ENCODE assay signal across 8 cellular contexts in genomic region chr4:185965456-185966384, GRCh38.
DNase-seq lines count a peak whose midpoint lies in the region; ATAC-seq and TF ChIP-seq lines count a peak whose summit lies in the region.

No MANE protein-coding gene starts in this region.

- DNase-seq in WTC11 (ENCODE audit: low spot score) (no peak), neural progenitor cell (ENCODE audit: low spot score) (no peak), glutamatergic neuron (no peak), UCSD-AML1 (lab: John Stamatoyannopoulos, UW; ENCODE audit: unreplicated experiment) (no peak)
- no peak for DNase-seq in stimulated activated effector memory CD8-positive, alpha-beta T cell treated with anti-CD3 and anti-CD28 coated beads, Interleukin-12 subunit alpha, Interleukin-12 subunit beta, amount 100 ng/mL, for 72 hours (ENCODE audit: low spot score in 2 of 2)

- no peak overlapping the region for H3K4me2 ChIP-seq in neural progenitor cell

- CTCF ChIA-PET in WTC11 (lab: Charles Lee) = no interaction called here

- no peak overlapping the region for H3K9ac ChIP-seq in neural progenitor cell

- H3K9me3 Mint-ChIP-seq in WTC11 = peaks cover 17% of the 10 kb centered on the region
- H3K9me3 Mint-ChIP-seq in neural progenitor cell = peaks cover 10% of the 10 kb centered on the region
- peaks cover 2% of the 10 kb centered on the region for H3K9me3 Mint-ChIP-seq in glutamatergic neuron (ENCODE audit: unreplicated experiment)
- H3K9me3 Mint-ChIP-seq in stimulated activated effector memory CD8-positive, alpha-beta T cell treated with anti-CD3 and anti-CD28 coated beads, Interleukin-12 subunit alpha, Interleukin-12 subunit beta, amount 100 ng/mL, for 72 hours = no peaks in the 10 kb centered on the region

- no peaks in the 10 kb centered on the region for H3K27me3 ChIP-seq in neural progenitor cell

- H3K79me2 ChIP-seq in neural progenitor cell (ENCODE audit: low read depth) = no peaks in the 10 kb centered on the region

- H3F3A ChIP-seq in neural progenitor cell (ENCODE audit: low read depth) = no peaks in the 10 kb centered on the region

- H3K27me3 Mint-ChIP-seq in WTC11 (ENCODE audit: low read depth) = no peaks in the 10 kb centered on the region
- peaks cover 11% of the 10 kb centered on the region for H3K27me3 Mint-ChIP-seq in neural progenitor cell (ENCODE audit: insufficient read depth, low read depth)
- H3K27me3 Mint-ChIP-seq in glutamatergic neuron (ENCODE audit: unreplicated experiment) = no peaks in the 10 kb centered on the region

- no peaks in the 10 kb centered on the region for H3K36me3 ChIP-seq in neural progenitor cell

- TF ChIP-seq CTCF in WTC11 (IDR thresholded peaks at IDR 0.05) (no peak), neural progenitor cell (IDR thresholded peaks at IDR 0.05) (no peak), glutamatergic neuron (IDR thresholded peaks at IDR 0.05; ENCODE audit: partially characterized antibody, unreplicated experiment) (no peak)

- peaks cover 4% of the 10 kb centered on the region for H3K4me1 ChIP-seq in neural progenitor cell

- H3K4me3 Mint-ChIP-seq in WTC11 (no peak overlapping the region), neural progenitor cell (no peak overlapping the region), glutamatergic neuron (ENCODE audit: unreplicated experiment) (no peak overlapping the region)
- no peak overlapping the region for H3K4me3 Mint-ChIP-seq in stimulated activated effector memory CD8-positive, alpha-beta T cell treated with anti-CD3 and anti-CD28 coated beads, Interleukin-12 subunit alpha, Interleukin-12 subunit beta, amount 100 ng/mL, for 72 hours

- no peaks in the 10 kb centered on the region for H4K20me1 ChIP-seq in neural progenitor cell (ENCODE audit: low read depth)

- H3K36me3 Mint-ChIP-seq in WTC11 (peaks cover 12% of the 10 kb centered on the region), neural progenitor cell (peaks cover 1% of the 10 kb centered on the region), glutamatergic neuron (ENCODE audit: unreplicated experiment) (no peaks in the 10 kb centered on the region)
- H3K36me3 Mint-ChIP-seq in stimulated activated effector memory CD8-positive, alpha-beta T cell treated with anti-CD3 and anti-CD28 coated beads, Interleukin-12 subunit alpha, Interleukin-12 subunit beta, amount 100 ng/mL, for 72 hours = no peaks in the 10 kb centered on the region

- no peak overlapping the region for H3K4me3 ChIP-seq in neural progenitor cell

- H3K9me3 ChIP-seq in neural progenitor cell (ENCODE audit: low read depth) = no peaks in the 10 kb centered on the region

- ATAC-seq in GM18861 (IDR thresholded peaks at IDR 0.05; ENCODE audit: unreplicated experiment) = peak; percentile 85
- peak; percentile 72 for ATAC-seq in HG02642 (IDR thresholded peaks at IDR 0.05; ENCODE audit: poor library complexity, unreplicated experiment)
- ATAC-seq in WTC11 = peak; percentile 26; the same call in 1 of the 2 replicates
- ATAC-seq in HG03025 (IDR thresholded peaks at IDR 0.05; ENCODE audit: low FRiP score, unreplicated experiment) = no peak
- ATAC-seq in stimulated activated effector memory CD8-positive, alpha-beta T cell treated with anti-CD3 and anti-CD28 coated beads, Interleukin-12 subunit alpha, Interleukin-12 subunit beta, amount 100 ng/mL, for 72 hours = no peak

- POLR2A ChIA-PET in WTC11 (lab: Charles Lee) = no interaction called here

- peak overlapping the region; percentile 23 for H2AFZ ChIP-seq in neural progenitor cell (replicated peaks)

- H3K27ac ChIP-seq in neural progenitor cell = no peak overlapping the region

- peaks cover 22% of the 10 kb centered on the region for H3K4me1 Mint-ChIP-seq in WTC11
- H3K4me1 Mint-ChIP-seq in neural progenitor cell = no peaks in the 10 kb centered on the region
- no peaks in the 10 kb centered on the region for H3K4me1 Mint-ChIP-seq in glutamatergic neuron (ENCODE audit: low read depth, unreplicated experiment)
- no peaks in the 10 kb centered on the region for H3K4me1 Mint-ChIP-seq in stimulated activated effector memory CD8-positive, alpha-beta T cell treated with anti-CD3 and anti-CD28 coated beads, Interleukin-12 subunit alpha, Interleukin-12 subunit beta, amount 100 ng/mL, for 72 hours

- H3K27ac Mint-ChIP-seq in WTC11 = peak overlapping the region; percentile 69; the same call in 1 of the 2 replicates
- H3K27ac Mint-ChIP-seq in neural progenitor cell = peak overlapping the region; percentile 19
- no peak overlapping the region for H3K27ac Mint-ChIP-seq in glutamatergic neuron (ENCODE audit: unreplicated experiment)
- no peak overlapping the region for H3K27ac Mint-ChIP-seq in stimulated activated effector memory CD8-positive, alpha-beta T cell treated with anti-CD3 and anti-CD28 coated beads, Interleukin-12 subunit alpha, Interleukin-12 subunit beta, amount 100 ng/mL, for 72 hours

TF ChIP-seq in WTC11, 78 proteins besides CTCF, POLR2A, EP300 and RAD21 (continues in another document):
- TF ChIP-seq NFYB (CRISPR knock-in tag; conservative IDR thresholded peaks at IDR 0.05; ENCODE audit: low read depth) = no peak
- no peak for TF ChIP-seq KAT7 (CRISPR knock-in tag; IDR thresholded peaks at IDR 0.05; ENCODE audit: borderline replicate concordance)
- TF ChIP-seq NR2C2 (CRISPR knock-in tag; IDR thresholded peaks at IDR 0.05) = no peak
- TF ChIP-seq IRF2 (CRISPR knock-in tag; IDR thresholded peaks at IDR 0.05; ENCODE audit: borderline replicate concordance, low read depth) = no peak
- TF ChIP-seq ZNF425 (CRISPR knock-in tag; conservative IDR thresholded peaks at IDR 0.05) = no peak
- TF ChIP-seq NR1H2 (CRISPR knock-in tag; IDR thresholded peaks at IDR 0.05) = no peak
- no peak for TF ChIP-seq PREB (CRISPR knock-in tag; IDR thresholded peaks at IDR 0.05; ENCODE audit: borderline replicate concordance)
- no peak for TF ChIP-seq SMAD4 (CRISPR knock-in tag; IDR thresholded peaks at IDR 0.05)
- TF ChIP-seq NR3C1 (CRISPR knock-in tag; conservative IDR thresholded peaks at IDR 0.05; ENCODE audit: low read depth) = no peak
- no peak for TF ChIP-seq ZNF263 (CRISPR knock-in tag; IDR thresholded peaks at IDR 0.05; ENCODE audit: low read depth)
- TF ChIP-seq CDX4 (CRISPR knock-in tag; IDR thresholded peaks at IDR 0.05; ENCODE audit: borderline replicate concordance) = no peak
- TF ChIP-seq E2F1 (CRISPR knock-in tag; IDR thresholded peaks at IDR 0.05) = no peak
- TF ChIP-seq OVOL2 (CRISPR knock-in tag; IDR thresholded peaks at IDR 0.05; ENCODE audit: borderline replicate concordance) = no peak
- TF ChIP-seq ZNF512 (CRISPR knock-in tag; IDR thresholded peaks at IDR 0.05; ENCODE audit: borderline replicate concordance) = no peak

Comparison
In these comparisons a context has a peak if more than half of its experiments do, and no peak if none do; other contexts are left out.
1. ATAC-seq: peak in GM18861 (single experiment), HG02642 (single experiment) and WTC11 (single experiment); none in HG03025 (single experiment) and stimulated activated effector memory CD8-positive, alpha-beta T cell treated with anti-CD3 and anti-CD28 coated beads, Interleukin-12 subunit alpha, Interleukin-12 subunit beta, amount 100 ng/mL, for 72 hours (single experiment).
2. H3K27ac Mint-ChIP-seq: peak in WTC11 (single experiment) and neural progenitor cell (single experiment); none in glutamatergic neuron (single experiment) and stimulated activated effector memory CD8-positive, alpha-beta T cell treated with anti-CD3 and anti-CD28 coated beads, Interleukin-12 subunit alpha, Interleukin-12 subunit beta, amount 100 ng/mL, for 72 hours (single experiment).